Comparison of ENCODE assay signal across 11 cellular contexts in genomic region chr14:57150449-57150848, GRCh38.
"Had no signal": no experiment of that assay in that cellular context is flagged by ENCODE, and none has a peak within 500 bp of the region (broad histone marks: within the 10 kb centered on the region; RNA-seq: fewer than 3 reads in every experiment).

No MANE protein-coding gene starts in this region.

- H3K9ac ChIP-seq: GM23248 had no signal

- H3K36me3 ChIP-seq: HAP-1 had no signal

- H3K4me2 ChIP-seq: GM23338 had no signal

- H3K4me1 ChIP-seq: HAP-1 had no signal

- H3K27ac ChIP-seq: GM23248 had no signal

- DNase-seq: GM23248, GOT3, H7, H9, HCEC 1CT, HFFc6 had no signal

- H3K9me3 ChIP-seq: HAP-1 had no signal

- ATAC-seq: GM23338, HCT116 had no signal

- H3K4me3 ChIP-seq: GM23248, GM23338, HAP-1 had no signal

- FAIRE-seq: H1, H54 had no signal

- H2AFZ ChIP-seq: GM23248, GM23338 had no signal
